Comparison of ENCODE assay signal across 1 cellular context in the genomic region with DNA sequence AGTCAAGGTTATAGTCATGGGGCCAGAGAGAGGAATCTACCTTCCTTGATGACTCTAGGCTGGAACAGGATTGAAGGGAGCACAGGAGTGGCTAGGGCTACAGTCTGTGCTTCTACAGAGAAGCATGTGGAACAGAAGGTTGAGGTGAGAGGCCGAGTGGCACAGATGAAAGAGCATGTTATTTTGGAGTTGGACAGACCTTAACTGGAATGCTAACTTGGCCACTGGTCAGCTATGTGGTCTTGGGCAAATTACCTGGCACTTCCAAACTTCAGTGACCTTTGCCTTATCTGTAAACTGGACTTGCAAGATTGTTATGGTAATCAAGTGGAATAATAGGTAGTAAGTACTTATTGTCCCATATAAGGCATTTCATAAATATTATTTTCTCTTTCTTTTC.
TF ChIP-seq lines count a peak whose summit lies in the region.

No MANE protein-coding gene starts in this region.

TF ChIP-seq in HepG2, 621 proteins besides CTCF, POLR2A, EP300 and RAD21 (continued from another document and continues in another):
- TF ChIP-seq, protein P1, sequence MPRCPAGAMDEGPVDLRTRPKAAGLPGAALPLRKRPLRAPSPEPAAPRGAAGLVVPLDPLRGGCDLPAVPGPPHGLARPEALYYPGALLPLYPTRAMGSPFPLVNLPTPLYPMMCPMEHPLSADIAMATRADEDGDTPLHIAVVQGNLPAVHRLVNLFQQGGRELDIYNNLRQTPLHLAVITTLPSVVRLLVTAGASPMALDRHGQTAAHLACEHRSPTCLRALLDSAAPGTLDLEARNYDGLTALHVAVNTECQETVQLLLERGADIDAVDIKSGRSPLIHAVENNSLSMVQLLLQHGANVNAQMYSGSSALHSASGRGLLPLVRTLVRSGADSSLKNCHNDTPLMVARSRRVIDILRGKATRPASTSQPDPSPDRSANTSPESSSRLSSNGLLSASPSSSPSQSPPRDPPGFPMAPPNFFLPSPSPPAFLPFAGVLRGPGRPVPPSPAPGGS (CRISPR knock-in tag; IDR thresholded peaks at IDR 0.05) = no peak
- TF ChIP-seq, protein P2, sequence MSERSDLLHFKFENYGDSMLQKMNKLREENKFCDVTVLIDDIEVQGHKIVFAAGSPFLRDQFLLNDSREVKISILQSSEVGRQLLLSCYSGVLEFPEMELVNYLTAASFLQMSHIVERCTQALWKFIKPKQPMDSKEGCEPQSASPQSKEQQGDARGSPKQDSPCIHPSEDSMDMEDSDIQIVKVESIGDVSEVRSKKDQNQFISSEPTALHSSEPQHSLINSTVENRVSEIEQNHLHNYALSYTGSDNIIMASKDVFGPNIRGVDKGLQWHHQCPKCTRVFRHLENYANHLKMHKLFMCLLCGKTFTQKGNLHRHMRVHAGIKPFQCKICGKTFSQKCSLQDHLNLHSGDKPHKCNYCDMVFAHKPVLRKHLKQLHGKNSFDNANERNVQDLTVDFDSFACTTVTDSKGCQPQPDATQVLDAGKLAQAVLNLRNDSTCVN (CRISPR knock-in tag; IDR thresholded peaks at IDR 0.05; ENCODE audit: borderline replicate concordance) = no peak
- TF ChIP-seq HNF4A (CRISPR knock-in tag; IDR thresholded peaks at IDR 0.05) = 0 out of 2 replicates have a peak, but pooled peaks have one; percentile 11
- TF ChIP-seq REL (CRISPR knock-in tag; conservative IDR thresholded peaks at IDR 0.05) = no peak
- no peak for TF ChIP-seq MBNL3 (CRISPR knock-in tag; conservative IDR thresholded peaks at IDR 0.05)
- TF ChIP-seq SOX5 (CRISPR knock-in tag; IDR thresholded peaks at IDR 0.05; ENCODE audit: borderline replicate concordance) = peak; percentile 40; the same call in 1 of the 2 replicates
- TF ChIP-seq ZNF10 (CRISPR knock-in tag; IDR thresholded peaks at IDR 0.05; ENCODE audit: borderline replicate concordance, low read depth) = no peak
- no peak for TF ChIP-seq ZNF780A (CRISPR knock-in tag; IDR thresholded peaks at IDR 0.05)
- TF ChIP-seq ZNF343 (CRISPR knock-in tag; IDR thresholded peaks at IDR 0.05) = no peak
- 0 out of 2 replicates have a peak, but pooled peaks have one; percentile 27 for TF ChIP-seq SALL1 (CRISPR knock-in tag; IDR thresholded peaks at IDR 0.05)
- no peak for TF ChIP-seq MYNN (CRISPR knock-in tag; IDR thresholded peaks at IDR 0.05; ENCODE audit: low read depth)
- TF ChIP-seq ESRRA (CRISPR knock-in tag; IDR thresholded peaks at IDR 0.05; ENCODE audit: low read depth) = no peak
- TF ChIP-seq SMAD3 (CRISPR knock-in tag; IDR thresholded peaks at IDR 0.05) = no peak
- TF ChIP-seq, protein P3, sequence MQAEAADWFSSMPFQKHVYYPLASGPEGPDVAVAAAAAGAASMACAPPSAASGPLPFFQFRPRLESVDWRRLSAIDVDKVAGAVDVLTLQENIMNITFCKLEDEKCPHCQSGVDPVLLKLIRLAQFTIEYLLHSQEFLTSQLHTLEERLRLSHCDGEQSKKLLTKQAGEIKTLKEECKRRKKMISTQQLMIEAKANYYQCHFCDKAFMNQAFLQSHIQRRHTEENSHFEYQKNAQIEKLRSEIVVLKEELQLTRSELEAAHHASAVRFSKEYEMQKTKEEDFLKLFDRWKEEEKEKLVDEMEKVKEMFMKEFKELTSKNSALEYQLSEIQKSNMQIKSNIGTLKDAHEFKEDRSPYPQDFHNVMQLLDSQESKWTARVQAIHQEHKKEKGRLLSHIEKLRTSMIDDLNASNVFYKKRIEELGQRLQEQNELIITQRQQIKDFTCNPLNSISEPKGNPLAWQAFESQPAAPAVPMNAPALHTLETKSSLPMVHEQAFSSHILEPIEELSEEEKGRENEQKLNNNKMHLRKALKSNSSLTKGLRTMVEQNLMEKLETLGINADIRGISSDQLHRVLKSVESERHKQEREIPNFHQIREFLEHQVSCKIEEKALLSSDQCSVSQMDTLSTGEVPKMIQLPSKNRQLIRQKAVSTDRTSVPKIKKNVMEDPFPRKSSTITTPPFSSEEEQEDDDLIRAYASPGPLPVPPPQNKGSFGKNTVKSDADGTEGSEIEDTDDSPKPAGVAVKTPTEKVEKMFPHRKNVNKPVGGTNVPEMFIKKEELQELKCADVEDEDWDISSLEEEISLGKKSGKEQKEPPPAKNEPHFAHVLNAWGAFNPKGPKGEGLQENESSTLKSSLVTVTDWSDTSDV (CRISPR knock-in tag; IDR thresholded peaks at IDR 0.05) = no peak
- TF ChIP-seq, protein P4, sequence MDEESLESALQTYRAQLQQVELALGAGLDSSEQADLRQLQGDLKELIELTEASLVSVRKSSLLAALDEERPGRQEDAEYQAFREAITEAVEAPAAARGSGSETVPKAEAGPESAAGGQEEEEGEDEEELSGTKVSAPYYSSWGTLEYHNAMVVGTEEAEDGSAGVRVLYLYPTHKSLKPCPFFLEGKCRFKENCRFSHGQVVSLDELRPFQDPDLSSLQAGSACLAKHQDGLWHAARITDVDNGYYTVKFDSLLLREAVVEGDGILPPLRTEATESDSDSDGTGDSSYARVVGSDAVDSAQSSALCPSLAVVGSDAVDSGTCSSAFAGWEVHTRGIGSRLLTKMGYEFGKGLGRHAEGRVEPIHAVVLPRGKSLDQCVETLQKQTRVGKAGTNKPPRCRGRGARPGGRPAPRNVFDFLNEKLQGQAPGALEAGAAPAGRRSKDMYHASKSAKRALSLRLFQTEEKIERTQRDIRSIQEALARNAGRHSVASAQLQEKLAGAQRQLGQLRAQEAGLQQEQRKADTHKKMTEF (CRISPR knock-in tag; IDR thresholded peaks at IDR 0.05) = no peak
- no peak for TF ChIP-seq HNRNPL (IDR thresholded peaks at IDR 0.05; ENCODE audit: low read depth, low read length)
- TF ChIP-seq, protein P5, sequence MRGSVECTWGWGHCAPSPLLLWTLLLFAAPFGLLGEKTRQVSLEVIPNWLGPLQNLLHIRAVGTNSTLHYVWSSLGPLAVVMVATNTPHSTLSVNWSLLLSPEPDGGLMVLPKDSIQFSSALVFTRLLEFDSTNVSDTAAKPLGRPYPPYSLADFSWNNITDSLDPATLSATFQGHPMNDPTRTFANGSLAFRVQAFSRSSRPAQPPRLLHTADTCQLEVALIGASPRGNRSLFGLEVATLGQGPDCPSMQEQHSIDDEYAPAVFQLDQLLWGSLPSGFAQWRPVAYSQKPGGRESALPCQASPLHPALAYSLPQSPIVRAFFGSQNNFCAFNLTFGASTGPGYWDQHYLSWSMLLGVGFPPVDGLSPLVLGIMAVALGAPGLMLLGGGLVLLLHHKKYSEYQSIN (CRISPR knock-in tag; IDR thresholded peaks at IDR 0.05; ENCODE audit: borderline replicate concordance) = no peak
- TF ChIP-seq, protein P6, sequence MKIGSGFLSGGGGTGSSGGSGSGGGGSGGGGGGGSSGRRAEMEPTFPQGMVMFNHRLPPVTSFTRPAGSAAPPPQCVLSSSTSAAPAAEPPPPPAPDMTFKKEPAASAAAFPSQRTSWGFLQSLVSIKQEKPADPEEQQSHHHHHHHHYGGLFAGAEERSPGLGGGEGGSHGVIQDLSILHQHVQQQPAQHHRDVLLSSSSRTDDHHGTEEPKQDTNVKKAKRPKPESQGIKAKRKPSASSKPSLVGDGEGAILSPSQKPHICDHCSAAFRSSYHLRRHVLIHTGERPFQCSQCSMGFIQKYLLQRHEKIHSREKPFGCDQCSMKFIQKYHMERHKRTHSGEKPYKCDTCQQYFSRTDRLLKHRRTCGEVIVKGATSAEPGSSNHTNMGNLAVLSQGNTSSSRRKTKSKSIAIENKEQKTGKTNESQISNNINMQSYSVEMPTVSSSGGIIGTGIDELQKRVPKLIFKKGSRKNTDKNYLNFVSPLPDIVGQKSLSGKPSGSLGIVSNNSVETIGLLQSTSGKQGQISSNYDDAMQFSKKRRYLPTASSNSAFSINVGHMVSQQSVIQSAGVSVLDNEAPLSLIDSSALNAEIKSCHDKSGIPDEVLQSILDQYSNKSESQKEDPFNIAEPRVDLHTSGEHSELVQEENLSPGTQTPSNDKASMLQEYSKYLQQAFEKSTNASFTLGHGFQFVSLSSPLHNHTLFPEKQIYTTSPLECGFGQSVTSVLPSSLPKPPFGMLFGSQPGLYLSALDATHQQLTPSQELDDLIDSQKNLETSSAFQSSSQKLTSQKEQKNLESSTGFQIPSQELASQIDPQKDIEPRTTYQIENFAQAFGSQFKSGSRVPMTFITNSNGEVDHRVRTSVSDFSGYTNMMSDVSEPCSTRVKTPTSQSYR (CRISPR knock-in tag; IDR thresholded peaks at IDR 0.05; ENCODE audit: borderline replicate concordance) = no peak
- no peak for TF ChIP-seq TP53 (CRISPR knock-in tag; conservative IDR thresholded peaks at IDR 0.05)
- TF ChIP-seq CEBPB (IDR thresholded peaks at IDR 0.05; ENCODE audit: borderline replicate concordance, low read depth, low read length) = no peak
- TF ChIP-seq, protein P7, sequence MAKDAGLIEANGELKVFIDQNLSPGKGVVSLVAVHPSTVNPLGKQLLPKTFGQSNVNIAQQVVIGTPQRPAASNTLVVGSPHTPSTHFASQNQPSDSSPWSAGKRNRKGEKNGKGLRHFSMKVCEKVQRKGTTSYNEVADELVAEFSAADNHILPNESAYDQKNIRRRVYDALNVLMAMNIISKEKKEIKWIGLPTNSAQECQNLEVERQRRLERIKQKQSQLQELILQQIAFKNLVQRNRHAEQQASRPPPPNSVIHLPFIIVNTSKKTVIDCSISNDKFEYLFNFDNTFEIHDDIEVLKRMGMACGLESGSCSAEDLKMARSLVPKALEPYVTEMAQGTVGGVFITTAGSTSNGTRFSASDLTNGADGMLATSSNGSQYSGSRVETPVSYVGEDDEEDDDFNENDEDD (CRISPR knock-in tag; IDR thresholded peaks at IDR 0.05; ENCODE audit: borderline replicate concordance) = no peak
- no peak for TF ChIP-seq ATRX (CRISPR knock-in tag; IDR thresholded peaks at IDR 0.05; ENCODE audit: borderline replicate concordance)
- no peak for TF ChIP-seq ZMYM3 (CRISPR knock-in tag; IDR thresholded peaks at IDR 0.05)
- TF ChIP-seq FOXO1 (CRISPR knock-in tag; IDR thresholded peaks at IDR 0.05) = no peak
- TF ChIP-seq ZNF614 (CRISPR knock-in tag; IDR thresholded peaks at IDR 0.05; ENCODE audit: borderline replicate concordance) = no peak
- no peak for TF ChIP-seq ONECUT2 (CRISPR knock-in tag; IDR thresholded peaks at IDR 0.05)
- no peak for TF ChIP-seq ZNF781 (CRISPR knock-in tag; IDR thresholded peaks at IDR 0.05; ENCODE audit: borderline replicate concordance, not compliant biosample characterization)
- TF ChIP-seq, protein P8, sequence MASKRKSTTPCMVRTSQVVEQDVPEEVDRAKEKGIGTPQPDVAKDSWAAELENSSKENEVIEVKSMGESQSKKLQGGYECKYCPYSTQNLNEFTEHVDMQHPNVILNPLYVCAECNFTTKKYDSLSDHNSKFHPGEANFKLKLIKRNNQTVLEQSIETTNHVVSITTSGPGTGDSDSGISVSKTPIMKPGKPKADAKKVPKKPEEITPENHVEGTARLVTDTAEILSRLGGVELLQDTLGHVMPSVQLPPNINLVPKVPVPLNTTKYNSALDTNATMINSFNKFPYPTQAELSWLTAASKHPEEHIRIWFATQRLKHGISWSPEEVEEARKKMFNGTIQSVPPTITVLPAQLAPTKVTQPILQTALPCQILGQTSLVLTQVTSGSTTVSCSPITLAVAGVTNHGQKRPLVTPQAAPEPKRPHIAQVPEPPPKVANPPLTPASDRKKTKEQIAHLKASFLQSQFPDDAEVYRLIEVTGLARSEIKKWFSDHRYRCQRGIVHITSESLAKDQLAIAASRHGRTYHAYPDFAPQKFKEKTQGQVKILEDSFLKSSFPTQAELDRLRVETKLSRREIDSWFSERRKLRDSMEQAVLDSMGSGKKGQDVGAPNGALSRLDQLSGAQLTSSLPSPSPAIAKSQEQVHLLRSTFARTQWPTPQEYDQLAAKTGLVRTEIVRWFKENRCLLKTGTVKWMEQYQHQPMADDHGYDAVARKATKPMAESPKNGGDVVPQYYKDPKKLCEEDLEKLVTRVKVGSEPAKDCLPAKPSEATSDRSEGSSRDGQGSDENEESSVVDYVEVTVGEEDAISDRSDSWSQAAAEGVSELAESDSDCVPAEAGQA (IDR thresholded peaks at IDR 0.05; ENCODE audit: low read depth) = no peak
- TF ChIP-seq, protein P8 (CRISPR knock-in tag; IDR thresholded peaks at IDR 0.05; ENCODE audit: borderline replicate concordance) = no peak
- no peak for TF ChIP-seq ZFX (CRISPR knock-in tag; IDR thresholded peaks at IDR 0.05; ENCODE audit: low read depth)
- TF ChIP-seq ZNF143 (CRISPR knock-in tag; IDR thresholded peaks at IDR 0.05) = no peak
- TF ChIP-seq, protein P9, sequence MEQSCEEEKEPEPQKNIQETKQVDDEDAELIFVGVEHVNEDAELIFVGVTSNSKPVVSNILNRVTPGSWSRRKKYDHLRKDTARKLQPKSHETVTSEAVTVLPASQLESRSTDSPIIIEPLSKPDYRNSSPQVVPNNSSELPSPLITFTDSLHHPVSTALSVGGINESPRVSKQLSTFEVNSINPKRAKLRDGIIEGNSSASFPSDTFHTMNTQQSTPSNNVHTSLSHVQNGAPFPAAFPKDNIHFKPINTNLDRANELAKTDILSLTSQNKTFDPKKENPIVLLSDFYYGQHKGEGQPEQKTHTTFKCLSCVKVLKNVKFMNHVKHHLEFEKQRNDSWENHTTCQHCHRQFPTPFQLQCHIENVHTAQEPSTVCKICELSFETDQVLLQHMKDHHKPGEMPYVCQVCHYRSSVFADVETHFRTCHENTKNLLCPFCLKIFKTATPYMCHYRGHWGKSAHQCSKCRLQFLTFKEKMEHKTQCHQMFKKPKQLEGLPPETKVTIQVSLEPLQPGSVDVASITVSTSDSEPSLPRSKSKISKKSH (CRISPR knock-in tag; IDR thresholded peaks at IDR 0.05; ENCODE audit: borderline replicate concordance) = no peak
- TF ChIP-seq, protein P10, sequence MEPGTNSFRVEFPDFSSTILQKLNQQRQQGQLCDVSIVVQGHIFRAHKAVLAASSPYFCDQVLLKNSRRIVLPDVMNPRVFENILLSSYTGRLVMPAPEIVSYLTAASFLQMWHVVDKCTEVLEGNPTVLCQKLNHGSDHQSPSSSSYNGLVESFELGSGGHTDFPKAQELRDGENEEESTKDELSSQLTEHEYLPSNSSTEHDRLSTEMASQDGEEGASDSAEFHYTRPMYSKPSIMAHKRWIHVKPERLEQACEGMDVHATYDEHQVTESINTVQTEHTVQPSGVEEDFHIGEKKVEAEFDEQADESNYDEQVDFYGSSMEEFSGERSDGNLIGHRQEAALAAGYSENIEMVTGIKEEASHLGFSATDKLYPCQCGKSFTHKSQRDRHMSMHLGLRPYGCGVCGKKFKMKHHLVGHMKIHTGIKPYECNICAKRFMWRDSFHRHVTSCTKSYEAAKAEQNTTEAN (CRISPR knock-in tag; conservative IDR thresholded peaks at IDR 0.05) = no peak
